In genomic region chr15:40785158-40785557, GRCh38 we compare ENCODE assay signal across 1 cellular context.
TF ChIP-seq lines count a peak whose summit lies in the region.

No MANE protein-coding gene starts in this region.

TF ChIP-seq in HEK293T, 16 proteins besides CTCF, POLR2A, EP300 and RAD21:
- TF ChIP-seq SUZ12 (IDR thresholded peaks at IDR 0.05) (no peak), BHLHE40 (IDR thresholded peaks at IDR 0.05; ENCODE audit: borderline replicate concordance) (no peak), L3MBTL2 (conservative IDR thresholded peaks at IDR 0.05) (no peak), FOXK2 (IDR thresholded peaks at IDR 0.05) (no peak), HDGF (IDR thresholded peaks at IDR 0.05; ENCODE audit: borderline replicate concordance) (no peak), ELF4 (IDR thresholded peaks at IDR 0.05) (no peak), PKNOX1 (IDR thresholded peaks at IDR 0.05) (no peak), LEF1 (IDR thresholded peaks at IDR 0.05; ENCODE audit: borderline replicate concordance) (no peak)
